ENCODE assay signal across 1 cellular context in the genomic region with DNA sequence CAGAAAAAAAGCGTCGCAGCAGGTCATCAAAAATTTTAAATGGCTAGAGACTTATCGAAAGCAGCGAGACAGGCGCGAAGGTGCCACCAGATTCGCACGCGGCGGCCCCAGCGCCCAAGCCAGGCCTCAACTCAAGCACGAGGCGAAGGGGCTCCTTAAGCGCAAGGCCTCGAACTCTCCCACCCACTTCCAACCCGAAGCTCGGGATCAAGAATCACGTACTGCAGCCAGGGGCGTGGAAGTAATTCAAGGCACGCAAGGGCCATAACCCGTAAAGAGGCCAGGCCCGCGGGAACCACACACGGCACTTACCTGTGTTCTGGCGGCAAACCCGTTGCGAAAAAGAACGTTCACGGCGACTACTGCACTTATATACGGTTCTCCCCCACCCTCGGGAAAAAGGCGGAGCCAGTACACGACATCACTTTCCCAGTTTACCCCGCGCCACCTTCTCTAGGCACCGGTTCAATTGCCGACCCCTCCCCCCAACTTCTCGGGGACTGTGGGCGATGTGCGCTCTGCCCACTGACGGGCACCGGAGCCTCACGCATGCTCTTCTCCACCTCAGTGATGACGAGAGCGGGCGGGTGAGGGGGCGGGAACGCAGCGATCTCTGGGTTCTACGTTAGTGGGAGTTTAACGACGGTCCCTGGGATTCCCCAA.
TF ChIP-seq lines count a peak whose summit lies in the region.

A gene (minus strand): TSS at position 345 of the 663 bp plus-strand sequence. CDS start 1,006 bp downstream, outside the sequence.

TF ChIP-seq in WTC11, 78 proteins besides CTCF, POLR2A, EP300 and RAD21 (continued from another document and continues in another):
- TF ChIP-seq, protein P1, sequence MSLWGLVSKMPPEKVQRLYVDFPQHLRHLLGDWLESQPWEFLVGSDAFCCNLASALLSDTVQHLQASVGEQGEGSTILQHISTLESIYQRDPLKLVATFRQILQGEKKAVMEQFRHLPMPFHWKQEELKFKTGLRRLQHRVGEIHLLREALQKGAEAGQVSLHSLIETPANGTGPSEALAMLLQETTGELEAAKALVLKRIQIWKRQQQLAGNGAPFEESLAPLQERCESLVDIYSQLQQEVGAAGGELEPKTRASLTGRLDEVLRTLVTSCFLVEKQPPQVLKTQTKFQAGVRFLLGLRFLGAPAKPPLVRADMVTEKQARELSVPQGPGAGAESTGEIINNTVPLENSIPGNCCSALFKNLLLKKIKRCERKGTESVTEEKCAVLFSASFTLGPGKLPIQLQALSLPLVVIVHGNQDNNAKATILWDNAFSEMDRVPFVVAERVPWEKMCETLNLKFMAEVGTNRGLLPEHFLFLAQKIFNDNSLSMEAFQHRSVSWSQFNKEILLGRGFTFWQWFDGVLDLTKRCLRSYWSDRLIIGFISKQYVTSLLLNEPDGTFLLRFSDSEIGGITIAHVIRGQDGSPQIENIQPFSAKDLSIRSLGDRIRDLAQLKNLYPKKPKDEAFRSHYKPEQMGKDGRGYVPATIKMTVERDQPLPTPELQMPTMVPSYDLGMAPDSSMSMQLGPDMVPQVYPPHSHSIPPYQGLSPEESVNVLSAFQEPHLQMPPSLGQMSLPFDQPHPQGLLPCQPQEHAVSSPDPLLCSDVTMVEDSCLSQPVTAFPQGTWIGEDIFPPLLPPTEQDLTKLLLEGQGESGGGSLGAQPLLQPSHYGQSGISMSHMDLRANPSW (CRISPR knock-in tag; conservative IDR thresholded peaks at IDR 0.05; ENCODE audit: low read depth): no peak
- TF ChIP-seq OVOL2 (CRISPR knock-in tag; IDR thresholded peaks at IDR 0.05; ENCODE audit: borderline replicate concordance) (peak; percentile 79; the same call in 1 of the 2 replicates), ZNF416 (CRISPR knock-in tag; IDR thresholded peaks at IDR 0.05) (no peak), ETV6 (CRISPR knock-in tag; IDR thresholded peaks at IDR 0.05) (peak; percentile 68), CBFB (CRISPR knock-in tag; IDR thresholded peaks at IDR 0.05; ENCODE audit: low read depth) (0 out of 2 replicates have a peak, but pooled peaks have one; percentile 44), NFATC4 (CRISPR knock-in tag; IDR thresholded peaks at IDR 0.05) (no peak), EMX1 (CRISPR knock-in tag; IDR thresholded peaks at IDR 0.05) (no peak), TCF7 (CRISPR knock-in tag; IDR thresholded peaks at IDR 0.05; ENCODE audit: low read depth) (peak; percentile 41; the same call in 1 of the 2 replicates), ZNF138 (CRISPR knock-in tag; conservative IDR thresholded peaks at IDR 0.05) (0 out of 2 replicates have a peak, but pooled peaks have one; percentile 17), NFYB (CRISPR knock-in tag; conservative IDR thresholded peaks at IDR 0.05; ENCODE audit: low read depth) (no peak), ZNF423 (CRISPR knock-in tag; IDR thresholded peaks at IDR 0.05) (no peak), NR2C2 (CRISPR knock-in tag; IDR thresholded peaks at IDR 0.05) (0 out of 2 replicates have a peak, but pooled peaks have one; percentile 11), FOXJ3 (CRISPR knock-in tag; IDR thresholded peaks at IDR 0.05; ENCODE audit: borderline replicate concordance) (0 out of 2 replicates have a peak, but pooled peaks have one; percentile 64), ZNF121 (CRISPR knock-in tag; IDR thresholded peaks at IDR 0.05) (no peak), MXD4 (CRISPR knock-in tag; IDR thresholded peaks at IDR 0.05; ENCODE audit: borderline replicate concordance) (no peak), ZNF219 (CRISPR knock-in tag; IDR thresholded peaks at IDR 0.05; ENCODE audit: borderline replicate concordance) (peak; percentile 72; the same call in 1 of the 2 replicates), GTF2I (CRISPR knock-in tag; conservative IDR thresholded peaks at IDR 0.05) (no peak), FOXK1 (CRISPR knock-in tag; IDR thresholded peaks at IDR 0.05) (no peak; the same call in 1 of the 2 replicates), ZNF396 (CRISPR knock-in tag; IDR thresholded peaks at IDR 0.05; ENCODE audit: borderline replicate concordance) (no peak), TP53 (CRISPR knock-in tag; IDR thresholded peaks at IDR 0.05) (peak; percentile 67; the same call in 1 of the 2 replicates), GRHL2 (CRISPR knock-in tag; IDR thresholded peaks at IDR 0.05; ENCODE audit: insufficient replicate concordance, severe bottlenecking) (no peak), FOXP1 (CRISPR knock-in tag; IDR thresholded peaks at IDR 0.05; ENCODE audit: borderline replicate concordance) (peak; percentile 88), ZNF232 (CRISPR knock-in tag; IDR thresholded peaks at IDR 0.05) (no peak), IRF2 (CRISPR knock-in tag; IDR thresholded peaks at IDR 0.05; ENCODE audit: borderline replicate concordance, low read depth) (no peak)
- TF ChIP-seq, protein P2, sequence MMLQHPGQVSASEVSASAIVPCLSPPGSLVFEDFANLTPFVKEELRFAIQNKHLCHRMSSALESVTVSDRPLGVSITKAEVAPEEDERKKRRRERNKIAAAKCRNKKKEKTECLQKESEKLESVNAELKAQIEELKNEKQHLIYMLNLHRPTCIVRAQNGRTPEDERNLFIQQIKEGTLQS (CRISPR knock-in tag; conservative IDR thresholded peaks at IDR 0.05): no peak; the same call in 1 of the 2 replicates
- TF ChIP-seq, protein P3, sequence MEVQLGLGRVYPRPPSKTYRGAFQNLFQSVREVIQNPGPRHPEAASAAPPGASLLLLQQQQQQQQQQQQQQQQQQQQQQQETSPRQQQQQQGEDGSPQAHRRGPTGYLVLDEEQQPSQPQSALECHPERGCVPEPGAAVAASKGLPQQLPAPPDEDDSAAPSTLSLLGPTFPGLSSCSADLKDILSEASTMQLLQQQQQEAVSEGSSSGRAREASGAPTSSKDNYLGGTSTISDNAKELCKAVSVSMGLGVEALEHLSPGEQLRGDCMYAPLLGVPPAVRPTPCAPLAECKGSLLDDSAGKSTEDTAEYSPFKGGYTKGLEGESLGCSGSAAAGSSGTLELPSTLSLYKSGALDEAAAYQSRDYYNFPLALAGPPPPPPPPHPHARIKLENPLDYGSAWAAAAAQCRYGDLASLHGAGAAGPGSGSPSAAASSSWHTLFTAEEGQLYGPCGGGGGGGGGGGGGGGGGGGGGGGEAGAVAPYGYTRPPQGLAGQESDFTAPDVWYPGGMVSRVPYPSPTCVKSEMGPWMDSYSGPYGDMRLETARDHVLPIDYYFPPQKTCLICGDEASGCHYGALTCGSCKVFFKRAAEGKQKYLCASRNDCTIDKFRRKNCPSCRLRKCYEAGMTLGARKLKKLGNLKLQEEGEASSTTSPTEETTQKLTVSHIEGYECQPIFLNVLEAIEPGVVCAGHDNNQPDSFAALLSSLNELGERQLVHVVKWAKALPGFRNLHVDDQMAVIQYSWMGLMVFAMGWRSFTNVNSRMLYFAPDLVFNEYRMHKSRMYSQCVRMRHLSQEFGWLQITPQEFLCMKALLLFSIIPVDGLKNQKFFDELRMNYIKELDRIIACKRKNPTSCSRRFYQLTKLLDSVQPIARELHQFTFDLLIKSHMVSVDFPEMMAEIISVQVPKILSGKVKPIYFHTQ (CRISPR knock-in tag; IDR thresholded peaks at IDR 0.05): no peak; the same call in 1 of the 2 replicates
- TF ChIP-seq, protein P4, sequence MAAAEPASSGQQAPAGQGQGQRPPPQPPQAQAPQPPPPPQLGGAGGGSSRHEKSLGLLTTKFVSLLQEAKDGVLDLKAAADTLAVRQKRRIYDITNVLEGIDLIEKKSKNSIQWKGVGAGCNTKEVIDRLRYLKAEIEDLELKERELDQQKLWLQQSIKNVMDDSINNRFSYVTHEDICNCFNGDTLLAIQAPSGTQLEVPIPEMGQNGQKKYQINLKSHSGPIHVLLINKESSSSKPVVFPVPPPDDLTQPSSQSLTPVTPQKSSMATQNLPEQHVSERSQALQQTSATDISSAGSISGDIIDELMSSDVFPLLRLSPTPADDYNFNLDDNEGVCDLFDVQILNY (CRISPR knock-in tag; IDR thresholded peaks at IDR 0.05): peak; percentile 86
- TF ChIP-seq, protein P5, sequence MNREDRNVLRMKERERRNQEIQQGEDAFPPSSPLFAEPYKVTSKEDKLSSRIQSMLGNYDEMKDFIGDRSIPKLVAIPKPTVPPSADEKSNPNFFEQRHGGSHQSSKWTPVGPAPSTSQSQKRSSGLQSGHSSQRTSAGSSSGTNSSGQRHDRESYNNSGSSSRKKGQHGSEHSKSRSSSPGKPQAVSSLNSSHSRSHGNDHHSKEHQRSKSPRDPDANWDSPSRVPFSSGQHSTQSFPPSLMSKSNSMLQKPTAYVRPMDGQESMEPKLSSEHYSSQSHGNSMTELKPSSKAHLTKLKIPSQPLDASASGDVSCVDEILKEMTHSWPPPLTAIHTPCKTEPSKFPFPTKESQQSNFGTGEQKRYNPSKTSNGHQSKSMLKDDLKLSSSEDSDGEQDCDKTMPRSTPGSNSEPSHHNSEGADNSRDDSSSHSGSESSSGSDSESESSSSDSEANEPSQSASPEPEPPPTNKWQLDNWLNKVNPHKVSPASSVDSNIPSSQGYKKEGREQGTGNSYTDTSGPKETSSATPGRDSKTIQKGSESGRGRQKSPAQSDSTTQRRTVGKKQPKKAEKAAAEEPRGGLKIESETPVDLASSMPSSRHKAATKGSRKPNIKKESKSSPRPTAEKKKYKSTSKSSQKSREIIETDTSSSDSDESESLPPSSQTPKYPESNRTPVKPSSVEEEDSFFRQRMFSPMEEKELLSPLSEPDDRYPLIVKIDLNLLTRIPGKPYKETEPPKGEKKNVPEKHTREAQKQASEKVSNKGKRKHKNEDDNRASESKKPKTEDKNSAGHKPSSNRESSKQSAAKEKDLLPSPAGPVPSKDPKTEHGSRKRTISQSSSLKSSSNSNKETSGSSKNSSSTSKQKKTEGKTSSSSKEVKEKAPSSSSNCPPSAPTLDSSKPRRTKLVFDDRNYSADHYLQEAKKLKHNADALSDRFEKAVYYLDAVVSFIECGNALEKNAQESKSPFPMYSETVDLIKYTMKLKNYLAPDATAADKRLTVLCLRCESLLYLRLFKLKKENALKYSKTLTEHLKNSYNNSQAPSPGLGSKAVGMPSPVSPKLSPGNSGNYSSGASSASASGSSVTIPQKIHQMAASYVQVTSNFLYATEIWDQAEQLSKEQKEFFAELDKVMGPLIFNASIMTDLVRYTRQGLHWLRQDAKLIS (CRISPR knock-in tag; IDR thresholded peaks at IDR 0.05; ENCODE audit: borderline replicate concordance): peak; percentile 95; the same call in 1 of the 2 replicates
- TF ChIP-seq, protein P6, sequence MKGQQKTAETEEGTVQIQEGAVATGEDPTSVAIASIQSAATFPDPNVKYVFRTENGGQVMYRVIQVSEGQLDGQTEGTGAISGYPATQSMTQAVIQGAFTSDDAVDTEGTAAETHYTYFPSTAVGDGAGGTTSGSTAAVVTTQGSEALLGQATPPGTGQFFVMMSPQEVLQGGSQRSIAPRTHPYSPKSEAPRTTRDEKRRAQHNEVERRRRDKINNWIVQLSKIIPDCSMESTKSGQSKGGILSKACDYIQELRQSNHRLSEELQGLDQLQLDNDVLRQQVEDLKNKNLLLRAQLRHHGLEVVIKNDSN (CRISPR knock-in tag; IDR thresholded peaks at IDR 0.05): peak; percentile 64
- TF ChIP-seq, protein P7, sequence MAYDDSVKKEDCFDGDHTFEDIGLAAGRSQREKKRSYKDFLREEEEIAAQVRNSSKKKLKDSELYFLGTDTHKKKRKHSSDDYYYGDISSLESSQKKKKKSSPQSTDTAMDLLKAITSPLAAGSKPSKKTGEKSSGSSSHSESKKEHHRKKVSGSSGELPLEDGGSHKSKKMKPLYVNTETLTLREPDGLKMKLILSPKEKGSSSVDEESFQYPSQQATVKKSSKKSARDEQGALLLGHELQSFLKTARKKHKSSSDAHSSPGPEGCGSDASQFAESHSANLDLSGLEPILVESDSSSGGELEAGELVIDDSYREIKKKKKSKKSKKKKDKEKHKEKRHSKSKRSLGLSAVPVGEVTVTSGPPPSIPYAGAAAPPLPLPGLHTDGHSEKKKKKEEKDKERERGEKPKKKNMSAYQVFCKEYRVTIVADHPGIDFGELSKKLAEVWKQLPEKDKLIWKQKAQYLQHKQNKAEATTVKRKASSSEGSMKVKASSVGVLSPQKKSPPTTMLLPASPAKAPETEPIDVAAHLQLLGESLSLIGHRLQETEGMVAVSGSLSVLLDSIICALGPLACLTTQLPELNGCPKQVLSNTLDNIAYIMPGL (CRISPR knock-in tag; IDR thresholded peaks at IDR 0.05): peak; percentile 57; the same call in 1 of the 2 replicates
- TF ChIP-seq, protein P8, sequence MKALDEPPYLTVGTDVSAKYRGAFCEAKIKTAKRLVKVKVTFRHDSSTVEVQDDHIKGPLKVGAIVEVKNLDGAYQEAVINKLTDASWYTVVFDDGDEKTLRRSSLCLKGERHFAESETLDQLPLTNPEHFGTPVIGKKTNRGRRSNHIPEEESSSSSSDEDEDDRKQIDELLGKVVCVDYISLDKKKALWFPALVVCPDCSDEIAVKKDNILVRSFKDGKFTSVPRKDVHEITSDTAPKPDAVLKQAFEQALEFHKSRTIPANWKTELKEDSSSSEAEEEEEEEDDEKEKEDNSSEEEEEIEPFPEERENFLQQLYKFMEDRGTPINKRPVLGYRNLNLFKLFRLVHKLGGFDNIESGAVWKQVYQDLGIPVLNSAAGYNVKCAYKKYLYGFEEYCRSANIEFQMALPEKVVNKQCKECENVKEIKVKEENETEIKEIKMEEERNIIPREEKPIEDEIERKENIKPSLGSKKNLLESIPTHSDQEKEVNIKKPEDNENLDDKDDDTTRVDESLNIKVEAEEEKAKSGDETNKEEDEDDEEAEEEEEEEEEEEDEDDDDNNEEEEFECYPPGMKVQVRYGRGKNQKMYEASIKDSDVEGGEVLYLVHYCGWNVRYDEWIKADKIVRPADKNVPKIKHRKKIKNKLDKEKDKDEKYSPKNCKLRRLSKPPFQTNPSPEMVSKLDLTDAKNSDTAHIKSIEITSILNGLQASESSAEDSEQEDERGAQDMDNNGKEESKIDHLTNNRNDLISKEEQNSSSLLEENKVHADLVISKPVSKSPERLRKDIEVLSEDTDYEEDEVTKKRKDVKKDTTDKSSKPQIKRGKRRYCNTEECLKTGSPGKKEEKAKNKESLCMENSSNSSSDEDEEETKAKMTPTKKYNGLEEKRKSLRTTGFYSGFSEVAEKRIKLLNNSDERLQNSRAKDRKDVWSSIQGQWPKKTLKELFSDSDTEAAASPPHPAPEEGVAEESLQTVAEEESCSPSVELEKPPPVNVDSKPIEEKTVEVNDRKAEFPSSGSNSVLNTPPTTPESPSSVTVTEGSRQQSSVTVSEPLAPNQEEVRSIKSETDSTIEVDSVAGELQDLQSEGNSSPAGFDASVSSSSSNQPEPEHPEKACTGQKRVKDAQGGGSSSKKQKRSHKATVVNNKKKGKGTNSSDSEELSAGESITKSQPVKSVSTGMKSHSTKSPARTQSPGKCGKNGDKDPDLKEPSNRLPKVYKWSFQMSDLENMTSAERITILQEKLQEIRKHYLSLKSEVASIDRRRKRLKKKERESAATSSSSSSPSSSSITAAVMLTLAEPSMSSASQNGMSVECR (CRISPR knock-in tag; IDR thresholded peaks at IDR 0.05; ENCODE audit: borderline replicate concordance): peak; percentile 67
- TF ChIP-seq, protein P9, sequence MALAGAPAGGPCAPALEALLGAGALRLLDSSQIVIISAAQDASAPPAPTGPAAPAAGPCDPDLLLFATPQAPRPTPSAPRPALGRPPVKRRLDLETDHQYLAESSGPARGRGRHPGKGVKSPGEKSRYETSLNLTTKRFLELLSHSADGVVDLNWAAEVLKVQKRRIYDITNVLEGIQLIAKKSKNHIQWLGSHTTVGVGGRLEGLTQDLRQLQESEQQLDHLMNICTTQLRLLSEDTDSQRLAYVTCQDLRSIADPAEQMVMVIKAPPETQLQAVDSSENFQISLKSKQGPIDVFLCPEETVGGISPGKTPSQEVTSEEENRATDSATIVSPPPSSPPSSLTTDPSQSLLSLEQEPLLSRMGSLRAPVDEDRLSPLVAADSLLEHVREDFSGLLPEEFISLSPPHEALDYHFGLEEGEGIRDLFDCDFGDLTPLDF (CRISPR knock-in tag; IDR thresholded peaks at IDR 0.05): peak; percentile 87
